Comparison of ENCODE assay signal across 8 cellular contexts in the genomic region with DNA sequence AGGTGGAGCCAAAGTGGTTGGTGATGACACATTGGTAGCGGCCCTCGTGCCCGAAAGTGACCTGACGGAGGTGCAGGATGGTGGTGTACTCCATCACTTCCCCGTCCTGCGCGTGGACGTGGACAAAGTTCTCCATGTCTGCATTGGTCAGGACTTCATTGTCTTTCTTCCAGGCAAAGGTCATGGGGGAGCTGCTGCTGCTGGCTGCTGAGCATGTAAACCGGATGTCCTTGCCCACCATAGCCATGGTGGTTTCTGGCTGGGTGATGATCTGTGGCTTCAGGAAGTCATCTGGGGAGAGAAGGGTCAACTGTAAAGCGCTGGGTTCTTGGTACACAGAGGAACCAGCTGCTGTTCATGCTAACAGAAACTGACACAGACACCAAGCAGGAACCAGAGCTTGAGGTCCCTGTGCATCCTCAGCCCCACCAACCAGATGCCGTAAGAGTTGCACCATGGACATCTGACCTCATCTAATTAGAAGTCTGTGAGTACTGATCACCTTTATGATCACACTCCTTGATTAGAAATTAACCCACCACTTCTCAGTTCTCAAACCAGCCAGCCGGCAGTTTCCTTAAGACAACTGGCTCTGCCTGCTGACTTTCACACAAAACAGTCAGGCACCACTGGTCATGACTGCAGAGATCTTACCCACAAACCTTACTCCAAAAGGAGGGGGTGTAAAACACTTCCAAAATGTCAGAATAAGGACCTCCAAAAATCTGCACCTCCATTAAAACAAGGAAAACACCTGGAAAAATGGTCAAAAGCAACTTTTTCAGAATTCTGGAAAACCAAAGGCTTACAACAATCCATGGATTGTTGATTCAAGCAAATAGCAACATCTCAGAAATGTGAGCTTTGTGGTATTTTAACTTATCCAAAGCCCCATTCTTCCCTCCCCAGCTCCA.
DNase-seq lines count a peak whose midpoint lies in the region; ATAC-seq and TF ChIP-seq lines count a peak whose summit lies in the region.

No MANE protein-coding gene starts in this region.

- H3K4me3 ChIP-seq in Loucy (ENCODE audit: low read length, poor library complexity, severe bottlenecking), result peak overlapping the region; percentile 54

- H2AFZ ChIP-seq in Loucy (ENCODE audit: low read length), result no peak overlapping the region

- peaks cover 11% of the 10 kb centered on the region for H3K4me1 Mint-ChIP-seq in activated T-cell treated with anti-CD3 and anti-CD28 coated beads, Interleukin-2, amount 50 U/mL, for 72 hours (ENCODE audit: low read depth)
- H3K4me1 Mint-ChIP-seq in stimulated activated naive B cell treated with anti-CD40 and anti-IgM and Interleukin-4, amounts not matched to agents 10 μg/mL and 1 μg/mL and 100 μg/mL, for 72 hours, result peaks cover 30 to 46% of the 10 kb centered on the region in 2 donors

- peaks cover 80% of the 10 kb centered on the region for H3K36me3 ChIP-seq in Loucy (ENCODE audit: insufficient read depth, low read length)

- H3K9ac ChIP-seq in Loucy (ENCODE audit: low read depth, low read length, poor library complexity, severe bottlenecking), result peak overlapping the region; percentile 72

- no peaks in the 10 kb centered on the region for H3K27me3 ChIP-seq in Loucy (ENCODE audit: insufficient read depth, low read length, poor library complexity, severe bottlenecking)

- H3K4me1 ChIP-seq in Loucy (ENCODE audit: insufficient read depth, low read length, poor library complexity, severe bottlenecking), result peaks cover 55% of the 10 kb centered on the region

- H3K4me3 Mint-ChIP-seq in activated T-cell treated with anti-CD3 and anti-CD28 coated beads, Interleukin-2, amount 50 U/mL, for 72 hours, result no peak overlapping the region
- peak overlapping the region; percentile 46 to 55 for H3K4me3 Mint-ChIP-seq in stimulated activated naive B cell treated with anti-CD40 and anti-IgM and Interleukin-4, amounts not matched to agents 10 μg/mL and 1 μg/mL and 100 μg/mL, for 72 hours

- ATAC-seq in activated T-cell treated with anti-CD3 and anti-CD28 coated beads, Interleukin-2, amount 50 U/mL, for 72 hours (replicated peaks in 1 of 2), result no peak
- ATAC-seq in HG02759 (IDR thresholded peaks at IDR 0.05; ENCODE audit: unreplicated experiment) (peak; percentile 83), omental fat pad (ENCODE audit: low FRiP score) (no peak)
- ATAC-seq in stimulated activated naive B cell treated with anti-CD40 and anti-IgM and Interleukin-4, amounts not matched to agents 10 μg/mL and 1 μg/mL and 100 μg/mL, for 72 hours (replicated peaks), result peak; percentile 88 to 89

- no peaks in the 10 kb centered on the region for H3F3A ChIP-seq in Loucy (ENCODE audit: low read depth)

- H3K79me2 ChIP-seq in Loucy (ENCODE audit: insufficient read depth, low read length), result peaks cover 48% of the 10 kb centered on the region

- peak overlapping the region; percentile 75 for H3K4me2 ChIP-seq in Loucy (ENCODE audit: low read depth, low read length, poor library complexity, severe bottlenecking)

- no peaks in the 10 kb centered on the region for H3K27me3 Mint-ChIP-seq in activated T-cell treated with anti-CD3 and anti-CD28 coated beads, Interleukin-2, amount 50 U/mL, for 72 hours (ENCODE audit: low read depth)
- no peaks in the 10 kb centered on the region for H3K27me3 Mint-ChIP-seq in stimulated activated naive B cell treated with anti-CD40 and anti-IgM and Interleukin-4, amounts not matched to agents 10 μg/mL and 1 μg/mL and 100 μg/mL, for 72 hours

- no peaks in the 10 kb centered on the region for H4K20me1 ChIP-seq in Loucy (ENCODE audit: insufficient read depth, low read length, poor library complexity, severe bottlenecking)

- H3K9me3 ChIP-seq in Loucy (ENCODE audit: insufficient read depth, low read depth, low read length), result no peaks in the 10 kb centered on the region

- DNase-seq in activated T-cell treated with anti-CD3 and anti-CD28 coated beads, Interleukin-2, amount 50 U/mL, for 72 hours, result no peak
- DNase-seq in activated T-cell treated with anti-CD3 and anti-CD28 coated beads, Interleukin-2, amount 50 U/mL, for 48 hours, result no peak
- peak; percentile 61 for DNase-seq in stimulated activated naive B cell treated with anti-CD40 and anti-IgM and Interleukin-4, amounts not matched to agents 10 μg/mL and 1 μg/mL and 100 μg/mL, for 72 hours
- no peak for DNase-seq in omental fat pad (ENCODE audit: low spot score)
- no peak for DNase-seq in globus pallidus (ENCODE audit: low spot score)
- DNase-seq in SIG-M5 treated with dmso at 0.1 percent for 504 hours (lab: John Stamatoyannopoulos, UW; ENCODE audit: unreplicated experiment), result no peak

- H3K27ac Mint-ChIP-seq in activated T-cell treated with anti-CD3 and anti-CD28 coated beads, Interleukin-2, amount 50 U/mL, for 72 hours, result peak overlapping the region; percentile 74
- peak overlapping the region; percentile 91 for H3K27ac Mint-ChIP-seq in stimulated activated naive B cell treated with anti-CD40 and anti-IgM and Interleukin-4, amounts not matched to agents 10 μg/mL and 1 μg/mL and 100 μg/mL, for 72 hours

- H3K36me3 Mint-ChIP-seq in activated T-cell treated with anti-CD3 and anti-CD28 coated beads, Interleukin-2, amount 50 U/mL, for 72 hours (ENCODE audit: insufficient read depth in 2 of 2), result peaks cover 20 to 39% of the 10 kb centered on the region in 2 donors
- peaks cover 36 to 57% of the 10 kb centered on the region in 2 donors for H3K36me3 Mint-ChIP-seq in stimulated activated naive B cell treated with anti-CD40 and anti-IgM and Interleukin-4, amounts not matched to agents 10 μg/mL and 1 μg/mL and 100 μg/mL, for 72 hours

- TF ChIP-seq CTCF in Loucy (conservative IDR thresholded peaks at IDR 0.05; ENCODE audit: low read length) (no peak), omental fat pad (IDR thresholded peaks at IDR 0.05) (no peak)

- H3K9me2 ChIP-seq in Loucy (replicated peaks; ENCODE audit: low read depth, low read length), result no peaks in the 10 kb centered on the region

- peaks cover 2 to 5% of the 10 kb centered on the region in 2 donors for H3K9me3 Mint-ChIP-seq in activated T-cell treated with anti-CD3 and anti-CD28 coated beads, Interleukin-2, amount 50 U/mL, for 72 hours
- H3K9me3 Mint-ChIP-seq in stimulated activated naive B cell treated with anti-CD40 and anti-IgM and Interleukin-4, amounts not matched to agents 10 μg/mL and 1 μg/mL and 100 μg/mL, for 72 hours, result peaks cover 0 to 2% of the 10 kb centered on the region in 2 donors

Comparison
In these comparisons a context has a peak if more than half of its experiments do, and no peak if none do; other contexts are left out.
1. ATAC-seq: peak in HG02759 (single experiment) and stimulated activated naive B cell treated with anti-CD40 and anti-IgM and Interleukin-4, amounts not matched to agents 10 μg/mL and 1 μg/mL and 100 μg/mL, for 72 hours (2 of 2); none in activated T-cell treated with anti-CD3 and anti-CD28 coated beads, Interleukin-2, amount 50 U/mL, for 72 hours (0 of 2) and omental fat pad (single experiment).
2. H3K4me3 Mint-ChIP-seq: peak in stimulated activated naive B cell treated with anti-CD40 and anti-IgM and Interleukin-4, amounts not matched to agents 10 μg/mL and 1 μg/mL and 100 μg/mL, for 72 hours (2 of 2); none in activated T-cell treated with anti-CD3 and anti-CD28 coated beads, Interleukin-2, amount 50 U/mL, for 72 hours (0 of 2).